8 cellular contexts compared by ENCODE assay signal in genomic region chr14:77376771-77377501, GRCh38. TPM values are rescaled to one million over a fixed set of nuclear protein-coding genes. Genes with fewer than 3 reads are reported as not detected.
A peak's percentile ranks its signal among the peaks of the same experiment; 100 is the strongest.
DNase-seq lines count a peak whose midpoint lies in the region; ATAC-seq, FAIRE-seq and TF ChIP-seq lines count a peak whose summit lies in the region.

Gene SAMD15 (plus strand): TSS chr14:77377379. CDS start chr14:77377419, 40 bp downstream.
Gene TMED8 (minus strand): TSS chr14:77377094. CDS start chr14:77377053, 41 bp downstream.

- peaks cover 3% of the 10 kb centered on the region for H3K9me3 Mint-ChIP-seq in activated B cell treated with CpG ODN at 0.5 μM for 24 hours

- no peaks in the 10 kb centered on the region for H3K9me3 ChIP-seq in kidney (ENCODE audit: control insufficient read depth in 1 of 2, low read length in 2 of 2)

- H3K9ac ChIP-seq in kidney (ENCODE audit: low read length in 2 of 2): peak within 1 kb of the TSS; percentile 52 to 66

- H3K36me3 Mint-ChIP-seq in activated B cell treated with CpG ODN at 0.5 μM for 24 hours (ENCODE audit: low read depth): peaks cover 6% of the 10 kb centered on the region

- H3K4me1 ChIP-seq in kidney (ENCODE audit: control insufficient read depth in 1 of 2, insufficient read depth in 1 of 2, low read depth in 1 of 2, low read length in 2 of 2): peaks cover 0 to 9% of the 10 kb centered on the region in 2 donors

- FAIRE-seq in kidney (lab: Jason Lieb, UNC): no peak

- ATAC-seq in GM18870 (IDR thresholded peaks at IDR 0.05; ENCODE audit: unreplicated experiment) (peak; percentile 68), HG03108 (IDR thresholded peaks at IDR 0.05; ENCODE audit: unreplicated experiment) (peak; percentile 70), activated B cell treated with CpG ODN at 0.5 μM for 24 hours (ENCODE audit: low read depth) (peak; percentile 89)

- CTCF ChIA-PET in activated B cell treated with CpG ODN at 0.5 μM for 24 hours (lab: Charles Lee): interaction anchor here (1.0 to 1.5 kb wide), 6 partner anchors 13 to 63 kb away, joined by 3 to 10 read pairs (median 4); partner anchors contain the start of genes GSTZ1 and POMT2

- peak within 1 kb of the TSS; percentile 93 for H3K27ac Mint-ChIP-seq in activated B cell treated with CpG ODN at 0.5 μM for 24 hours

- H3K36me3 ChIP-seq in kidney (ENCODE audit: control insufficient read depth in 1 of 2, insufficient read depth in 2 of 2, low read length in 2 of 2): no peaks in the 10 kb centered on the region

- POLR2A ChIA-PET in activated B cell treated with CpG ODN at 0.5 μM for 24 hours (lab: Charles Lee): interaction anchor here (0.6 to 7.4 kb wide), 16 partner anchors 9 to 490 kb away, joined by 3 to 96 read pairs (median 4); partner anchors contain the start of genes AHSA1, GSTZ1, POMT2 and SNW1

- no peaks in the 10 kb centered on the region for H3K27me3 Mint-ChIP-seq in activated B cell treated with CpG ODN at 0.5 μM for 24 hours

- no peak for TF ChIP-seq CTCF in AG09309 (IDR thresholded peaks at IDR 0.05; ENCODE audit: control insufficient read depth, insufficient read depth, low read depth, low read length, missing control alignments)
- TF ChIP-seq CTCF in activated B cell treated with CpG ODN at 0.5 μM for 24 hours (IDR thresholded peaks at IDR 0.05): no peak
- TF ChIP-seq CTCF in kidney (IDR thresholded peaks at IDR 0.05; ENCODE audit: borderline replicate concordance, extremely low read depth, insufficient read depth): no peak

- H3K4me3 ChIP-seq in AG09309 (ENCODE audit: control insufficient read depth, low read depth, low read length) (peak within 1 kb of the TSS; percentile 85), kidney (ENCODE audit: low read length in 2 of 2) (peak within 1 kb of the TSS; percentile 85 to 87)

- H3K4me3 Mint-ChIP-seq in activated B cell treated with CpG ODN at 0.5 μM for 24 hours: peak within 1 kb of the TSS; percentile 93

- intact Hi-C loops in activated B cell treated with CpG ODN at 0.5 μM for 24 hours (cut with micrococcal nuclease): loop anchor here (1.0 to 5.0 kb wide), 10 partner anchors 29 to 565 kb away; partner anchors contain the start of genes ANGEL1, CIPC, GSTZ1 and IRF2BPL
- intact Hi-C loops in kidney (cut with DNase I): no loop called here

- peaks cover 39% of the 10 kb centered on the region for H3K4me1 Mint-ChIP-seq in activated B cell treated with CpG ODN at 0.5 μM for 24 hours

- DNase-seq in AG09309 (ENCODE audit: low read depth) (peak; percentile 47), NCI-H2171 treated with DMSO at 0.1 percent for 48 hours (lab: John Stamatoyannopoulos, UW) (peak; percentile 94), activated B cell treated with CpG ODN at 0.5 μM for 24 hours (peak; percentile 85), kidney (peak; percentile 95)
- DNase-seq in central memory CD4-positive, alpha-beta T cell: peak; percentile 85
- peak; percentile 67 to 77 for DNase-seq in stimulated activated CD4-positive, alpha-beta T cell treated with anti-CD3 and anti-CD28 coated beads, Interleukin-15, amount 100 ng/mL, for 1 hour (ENCODE audit: low read depth in 1 of 2, low spot score in 1 of 2)

- peak within 1 kb of the TSS; percentile 76 to 79 for H3K27ac ChIP-seq in kidney (ENCODE audit: low read depth in 2 of 2, low read length in 2 of 2)

RNA-seq across cellular contexts. Expression of gene SAMD15, which starts in this region (rescaled TPM):
- 0.71 and 1.00 TPM in 2 replicates for total RNA-seq in activated B cell treated with CpG ODN at 0.5 μM for 24 hours
- 6.2 TPM for total RNA-seq in kidney
- polyA plus RNA-seq in kidney (ENCODE audit: insufficient read depth, low read depth, low replicate concordance): 1.8 TPM

RNA-seq across cellular contexts. Expression of gene TMED8, which starts in this region (rescaled TPM):
- 29.9 and 31.3 TPM in 2 replicates for total RNA-seq in activated B cell treated with CpG ODN at 0.5 μM for 24 hours
- total RNA-seq in kidney: 17.1 TPM
- polyA plus RNA-seq in kidney (ENCODE audit: insufficient read depth, low read depth, low replicate concordance): 6.7 TPM

Comparison
In these comparisons a context has a peak if more than half of its experiments do, and no peak if none do; other contexts are left out.
1. Peak in every context shown above with its lines: DNase-seq, ATAC-seq, H3K4me3 ChIP-seq and H3K27ac ChIP-seq.